In the genomic region with DNA sequence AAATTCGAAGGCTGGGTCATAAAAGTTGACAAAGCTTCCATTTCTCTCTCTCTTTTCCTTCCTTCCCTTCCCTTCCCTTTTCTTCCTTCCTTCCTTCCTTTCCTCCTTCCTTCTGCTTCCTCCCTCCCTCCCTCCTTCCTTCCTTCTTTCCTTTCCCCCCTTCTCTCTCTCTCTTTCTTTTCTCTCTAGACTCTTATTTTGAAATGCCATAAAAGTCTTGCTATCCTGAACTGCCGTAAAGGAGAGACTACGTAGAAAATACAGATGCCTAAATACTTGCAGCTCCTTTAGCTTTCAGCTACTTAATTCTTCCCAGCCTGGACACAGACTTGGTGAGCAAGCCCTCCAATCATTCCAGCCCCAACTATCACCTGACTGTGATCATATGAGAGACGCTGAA, we compare ENCODE assay signal across 9 cellular contexts.
"Had no signal": no experiment of that assay in that cellular context is flagged by ENCODE, and none has a peak within 500 bp of the region (broad histone marks: within the 10 kb centered on the region; RNA-seq: fewer than 3 reads in every experiment).

No MANE protein-coding gene starts in this region.

- H2AFZ ChIP-seq: GM23248 had no signal

- DNase-seq: GM23248, H7, HCEC 1CT, HFFc6, IMR-90, Karpas-422, KBM-7 had no signal

- H3K9ac ChIP-seq: GM23248, KMS-11 had no signal

- H3K27ac ChIP-seq: GM23248, KMS-11 had no signal

- H3K27ac Mint-ChIP-seq: HFFc6 had no signal

- FAIRE-seq: HTR-8/SVneo had no signal

- H3K4me3 ChIP-seq: GM23248 had no signal

- H3K4me3 Mint-ChIP-seq: HFFc6 had no signal

- H3K4me2 ChIP-seq: KMS-11 had no signal
